Comparison of ENCODE assay signal across 8 cellular contexts in the genomic region with DNA sequence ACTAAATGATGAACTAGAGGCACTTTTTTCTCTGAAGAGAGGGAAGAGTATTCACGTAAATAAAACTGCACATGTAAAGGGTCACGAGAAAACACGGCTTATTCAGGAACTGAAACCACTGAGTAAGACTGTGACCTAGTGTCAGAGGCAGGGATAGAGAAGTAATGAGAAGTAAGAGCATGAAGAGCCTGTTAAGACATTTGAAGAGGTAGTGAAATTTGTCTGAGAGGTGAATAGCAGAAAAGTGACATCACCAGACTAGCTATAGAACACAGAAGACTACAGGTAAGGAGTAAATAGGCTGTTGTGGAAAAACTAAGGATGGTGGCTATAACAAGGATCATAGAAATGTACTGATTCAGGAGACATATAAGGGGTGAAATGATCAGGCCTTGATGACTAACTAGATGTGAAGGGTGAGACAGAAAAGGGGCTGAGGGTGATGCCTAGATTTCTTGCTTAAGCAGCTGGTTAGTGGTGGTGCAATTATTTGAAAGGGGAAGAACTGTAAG.
DNase-seq lines count a peak whose midpoint lies in the region; ATAC-seq and TF ChIP-seq lines count a peak whose summit lies in the region.

No MANE protein-coding gene starts in this region.

- no peak overlapping the region for H3K4me2 ChIP-seq in PC-9

- no peak overlapping the region for H2AFZ ChIP-seq in PC-9

- H3K4me1 ChIP-seq in subcutaneous abdominal adipose tissue (ENCODE audit: control insufficient read depth in 5 of 5, insufficient read depth in 5 of 5, low read length in 5 of 5) (peaks cover 0 to 9% (median 3%) of the 10 kb centered on the region in 5 donors), PC-9 (replicated peaks; ENCODE audit: insufficient read depth) (no peaks in the 10 kb centered on the region)

- no peaks in the 10 kb centered on the region for H3K9me3 Mint-ChIP-seq in activated T-cell treated with anti-CD3 and anti-CD28 coated beads, Interleukin-2, amount 50 U/mL, for 24 hours

- no peaks in the 10 kb centered on the region for H4K20me1 ChIP-seq in PC-9 (ENCODE audit: insufficient read depth)

- intact Hi-C loops in PC-9 (cut with micrococcal nuclease; ENCODE audit: unreplicated experiment): no loop called here

- DNase-seq in activated T-cell treated with anti-CD3 and anti-CD28 coated beads, Interleukin-2, amount 50 U/mL, for 24 hours: no peak
- DNase-seq in activated T-cell treated with anti-CD3 and anti-CD28 coated beads, Interleukin-2, amount 50 U/mL, for 1 hour: no peak
- DNase-seq in T-helper 17 cell: no peak
- DNase-seq in PC-9: no peak
- no peak for DNase-seq in H7
- no peak for DNase-seq in activated CD4-positive, alpha-beta T cell treated with anti-CD3 and anti-CD28 coated beads, Interleukin-2, amount 50 U/mL, for 1 hour

- H3K27ac ChIP-seq in subcutaneous abdominal adipose tissue (ENCODE audit: low read depth, low read length) (peak overlapping the region; percentile 54), PC-9 (no peak overlapping the region)

- TF ChIP-seq CTCF in PC-9 (conservative IDR thresholded peaks at IDR 0.05): no peak

- H3K79me2 ChIP-seq in PC-9 (ENCODE audit: low read depth): no peaks in the 10 kb centered on the region

- CTCF ChIA-PET in PC-9 (lab: Charles Lee): no interaction called here

- no peak overlapping the region for H3K4me3 Mint-ChIP-seq in activated T-cell treated with anti-CD3 and anti-CD28 coated beads, Interleukin-2, amount 50 U/mL, for 24 hours
- peak overlapping the region; percentile 28 for H3K4me3 Mint-ChIP-seq in T-helper 17 cell

- POLR2A ChIA-PET in PC-9 (lab: Charles Lee; ENCODE audit: unreplicated experiment): no interaction called here

- no peaks in the 10 kb centered on the region for H3K27me3 ChIP-seq in subcutaneous abdominal adipose tissue (ENCODE audit: control insufficient read depth in 5 of 5, insufficient read depth in 4 of 5, low read length in 5 of 5)
- H3K27me3 ChIP-seq in PC-9 (ENCODE audit: insufficient read depth, low read depth): no peaks in the 10 kb centered on the region
- no peaks in the 10 kb centered on the region for H3K27me3 ChIP-seq in H7 (ENCODE audit: control insufficient read depth, insufficient read depth, low read length)

- no peak overlapping the region for H3K4me3 ChIP-seq in subcutaneous abdominal adipose tissue (ENCODE audit: low read depth in 1 of 5, low read length in 5 of 5)
- H3K4me3 ChIP-seq in PC-9: no peak overlapping the region
- no peak overlapping the region for H3K4me3 ChIP-seq in H7 (ENCODE audit: insufficient read depth, low read depth, low read length)

- peaks cover 81% of the 10 kb centered on the region for H3K36me3 Mint-ChIP-seq in activated T-cell treated with anti-CD3 and anti-CD28 coated beads, Interleukin-2, amount 50 U/mL, for 24 hours (ENCODE audit: low read depth)
- H3K36me3 Mint-ChIP-seq in T-helper 17 cell (ENCODE audit: low read depth): peaks cover 22% of the 10 kb centered on the region

- H3K9me2 ChIP-seq in PC-9 (ENCODE audit: insufficient read depth): no peaks in the 10 kb centered on the region

- H3K27me3 Mint-ChIP-seq in activated T-cell treated with anti-CD3 and anti-CD28 coated beads, Interleukin-2, amount 50 U/mL, for 24 hours: no peaks in the 10 kb centered on the region
- no peaks in the 10 kb centered on the region for H3K27me3 Mint-ChIP-seq in T-helper 17 cell

- H3K4me1 Mint-ChIP-seq in activated T-cell treated with anti-CD3 and anti-CD28 coated beads, Interleukin-2, amount 50 U/mL, for 24 hours (ENCODE audit: low read depth): peaks cover 27% of the 10 kb centered on the region
- H3K4me1 Mint-ChIP-seq in T-helper 17 cell: peaks cover 15% of the 10 kb centered on the region

- ATAC-seq in HG03045 (IDR thresholded peaks at IDR 0.05; ENCODE audit: unreplicated experiment) (peak; percentile 99), T-helper 17 cell (peak; percentile 86)

- no peaks in the 10 kb centered on the region for H3F3A ChIP-seq in PC-9 (ENCODE audit: insufficient read depth, low read depth)

- H3K9ac ChIP-seq in subcutaneous abdominal adipose tissue (ENCODE audit: low read length in 5 of 5): no peak overlapping the region

- H3K9me3 ChIP-seq in T-helper 17 cell (ENCODE audit: control insufficient read depth, low read length, poor library complexity, severe bottlenecking) (no peaks in the 10 kb centered on the region), subcutaneous abdominal adipose tissue (ENCODE audit: control insufficient read depth in 5 of 5, low read length in 5 of 5) (peaks cover 0 to 7% (median 0%) of the 10 kb centered on the region in 5 donors), PC-9 (ENCODE audit: insufficient read depth, low read depth) (no peaks in the 10 kb centered on the region)

- no TSS peak for BruUV-seq in PC-9 (replicated peaks; lab: Mats Ljungman, UMichigan)

- H3K36me3 ChIP-seq in subcutaneous abdominal adipose tissue (ENCODE audit: control insufficient read depth in 5 of 5, insufficient read depth in 5 of 5, low read length in 5 of 5) (peaks cover 19 to 47% (median 44%) of the 10 kb centered on the region in 5 donors), PC-9 (ENCODE audit: low read depth) (0 out of 2 replicates have a peak, but pooled peaks cover 10% of the 10 kb centered on the region), H7 (replicated peaks; ENCODE audit: control insufficient read depth, insufficient read depth, low read length) (no peaks in the 10 kb centered on the region)

- peak overlapping the region; percentile 44 for H3K27ac Mint-ChIP-seq in activated T-cell treated with anti-CD3 and anti-CD28 coated beads, Interleukin-2, amount 50 U/mL, for 24 hours
- H3K27ac Mint-ChIP-seq in T-helper 17 cell: peak overlapping the region; percentile 19
